Comparison of ENCODE assay signal across 10 cellular contexts in genomic region chr11:12410006-12410728, GRCh38. TPM values are rescaled to one million over a fixed set of nuclear protein-coding genes. Genes with fewer than 3 reads are reported as not detected.
DNase-seq lines count a peak whose midpoint lies in the region; ATAC-seq, FAIRE-seq and TF ChIP-seq lines count a peak whose summit lies in the region.
"Had no signal": no experiment of that assay in that cellular context is flagged by ENCODE, and none has a peak within 500 bp of the region (broad histone marks: within the 10 kb centered on the region; RNA-seq: fewer than 3 reads in every experiment).

No MANE protein-coding gene starts in this region.

- H3K4me3 ChIP-seq in A673 (ENCODE audit: low read depth, low read length, poor library complexity, severe bottlenecking) (no peak overlapping the region), lower lobe of right lung (no peak overlapping the region)

- intact Hi-C loops in A673 (cut with micrococcal nuclease; ENCODE audit: unreplicated experiment) (loop anchor here (10.0 kb wide), 2 partner anchors 185 to 265 kb away; partner anchors contain the start of gene TEAD1), lower lobe of right lung (cut with DNase I) (no loop called here)

- H3K9me3 ChIP-seq in A673 (ENCODE audit: low read depth, low read length, poor library complexity, severe bottlenecking) (no peaks in the 10 kb centered on the region), lower lobe of right lung (no peaks in the 10 kb centered on the region)

- TF ChIP-seq POLR2A in erythroblast (IDR thresholded peaks at IDR 0.05; ENCODE audit: low read length) = no peak

- no peak for FAIRE-seq in HTR-8/SVneo (lab: Jason Lieb, UNC)

- H3K4me1 ChIP-seq in A673 (ENCODE audit: insufficient read depth, low read length, poor library complexity, severe bottlenecking) (peaks cover 38% of the 10 kb centered on the region), lower lobe of right lung (peaks cover 44% of the 10 kb centered on the region)

- POLR2A ChIA-PET in A673 (lab: Charles Lee; ENCODE audit: low non-redundant PET) = no interaction called here

- BruUV-seq in A673 (replicated peaks; lab: Mats Ljungman, UMichigan) = no TSS peak

- CTCF ChIA-PET in A673 (lab: Charles Lee) = interaction anchor here (0.8 to 1.0 kb wide), 2 partner anchors 121 to 479 kb away, joined by 3 read pairs; no protein-coding TSS in a partner anchor

- H3K36me3 ChIP-seq in A673 (ENCODE audit: insufficient read depth, low read length, poor library complexity, severe bottlenecking) = no peaks in the 10 kb centered on the region
- H3K36me3 ChIP-seq in lower lobe of right lung = no peaks in the 10 kb centered on the region

- no peaks in the 10 kb centered on the region for H3K27me3 ChIP-seq in A673 (replicated peaks; ENCODE audit: insufficient read depth, low read depth, low read length, poor library complexity)
- no peaks in the 10 kb centered on the region for H3K27me3 ChIP-seq in lower lobe of right lung (ENCODE audit: low read depth)

- H3K27ac ChIP-seq in A673 (ENCODE audit: low read depth, low read length, poor library complexity, severe bottlenecking) (no peak overlapping the region), lower lobe of right lung (peak overlapping the region; percentile 38)

- TF ChIP-seq CTCF in A673 (conservative IDR thresholded peaks at IDR 0.05; ENCODE audit: low read depth, low read length) = peak; percentile 41
- TF ChIP-seq CTCF in lower lobe of right lung (IDR thresholded peaks at IDR 0.05) = no peak

- peak; percentile 69 for DNase-seq in A673 (ENCODE audit: low spot score)
- peak; percentile 41 for DNase-seq in HTR-8/SVneo (ENCODE audit: insufficient read length, low spot score)
- peak; percentile 94 for DNase-seq in cerebellar cortex (ENCODE audit: low spot score)
- no peak for DNase-seq in lower lobe of right lung
- DNase-seq in kidney glomerular epithelial cell (lab: John Stamatoyannopoulos, UW) = no peak
- no peak for DNase-seq in NK-92 (lab: John Stamatoyannopoulos, UW; ENCODE audit: unreplicated experiment)
- DNase-seq in erythroblast (lab: John Stamatoyannopoulos, UW) = no peak
- DNase-seq: activated naive CD4-positive, alpha-beta T cell treated with anti-CD3 and anti-CD28 coated beads, Interleukin-2, amount 50 U/mL, for 16 hours; NCI-H1436 treated with DMSO at 0.1 percent for 48 hours had no signal

- ATAC-seq in lower lobe of right lung = peak; percentile 6 to 12
- ATAC-seq in GM19463 (IDR thresholded peaks at IDR 0.05; ENCODE audit: unreplicated experiment) = no peak

RNA-seq across cellular contexts. Expression of gene PARVA, which starts 32.8 kb away (rescaled TPM):
- total RNA-seq in A673 (2021) (15.2 and 17.4 TPM in 2 replicates), lower lobe of right lung (58.3 TPM)

Comparison
In these comparisons a context has a peak if more than half of its experiments do, and no peak if none do; other contexts are left out.
1. DNase-seq: peak in A673 (single experiment), HTR-8/SVneo (single experiment) and cerebellar cortex (single experiment); none in lower lobe of right lung (single experiment), kidney glomerular epithelial cell (single experiment), NK-92 (single experiment) and erythroblast (0 of 2).